Comparison of ENCODE assay signal across 19 cellular contexts in genomic region chr4:42309571-42310260, GRCh38.
DNase-seq lines count a peak whose midpoint lies in the region; ATAC-seq, FAIRE-seq and TF ChIP-seq lines count a peak whose summit lies in the region.
"Had no signal": no experiment of that assay in that cellular context is flagged by ENCODE, and none has a peak within 500 bp of the region (broad histone marks: within the 10 kb centered on the region; RNA-seq: fewer than 3 reads in every experiment).

No MANE protein-coding gene starts in this region.

- ATAC-seq in SK-N-SH treated with all-trans-retinoic acid at 6 μM for 48 hours = peak; percentile 65
- no peak for ATAC-seq in GM18858 (IDR thresholded peaks at IDR 0.05; ENCODE audit: unreplicated experiment)

- no peaks in the 10 kb centered on the region for H3K4me1 Mint-ChIP-seq in activated naive CD4-positive, alpha-beta T cell treated with anti-CD3 and anti-CD28 coated beads for 36 hours (ENCODE audit: low read depth)
- H3K4me1 Mint-ChIP-seq: B cell; CD4-positive, alpha-beta memory T cell had no signal

- H3K4ac ChIP-seq in mesendoderm (ENCODE audit: low read depth, low read length) = peak overlapping the region; percentile 62

- H3K9ac ChIP-seq in mesendoderm (ENCODE audit: low read length) = no peak overlapping the region
- H3K9ac ChIP-seq: GM23248 had no signal

- no peak overlapping the region for H3K4me2 ChIP-seq in mesendoderm (ENCODE audit: low read length)

- H3K27me3 Mint-ChIP-seq in activated naive CD4-positive, alpha-beta T cell treated with anti-CD3 and anti-CD28 coated beads for 36 hours (ENCODE audit: low read depth) = peaks cover 12% of the 10 kb centered on the region

- H4K8ac ChIP-seq in mesendoderm (ENCODE audit: low read depth, low read length) = no peak overlapping the region

- no peak overlapping the region for H3K4me3 Mint-ChIP-seq in activated naive CD4-positive, alpha-beta T cell treated with anti-CD3 and anti-CD28 coated beads for 36 hours
- H3K4me3 Mint-ChIP-seq: B cell; CD4-positive, alpha-beta memory T cell; H9; IgD-negative memory B cell had no signal

- H3K9me3 Mint-ChIP-seq in activated naive CD4-positive, alpha-beta T cell treated with anti-CD3 and anti-CD28 coated beads for 36 hours = no peaks in the 10 kb centered on the region

- H2AK5ac ChIP-seq in mesendoderm (ENCODE audit: low read length) = no peak overlapping the region

- H3K79me1 ChIP-seq in mesendoderm (ENCODE audit: low read length) = no peaks in the 10 kb centered on the region

- no peak overlapping the region for H3K23ac ChIP-seq in mesendoderm (ENCODE audit: low read length)

- no peak overlapping the region for H2BK120ac ChIP-seq in mesendoderm (ENCODE audit: low read depth, low read length)

- no peak overlapping the region for H2BK15ac ChIP-seq in mesendoderm (replicated peaks; ENCODE audit: low read depth)

- no peak overlapping the region for H3K27ac Mint-ChIP-seq in activated naive CD4-positive, alpha-beta T cell treated with anti-CD3 and anti-CD28 coated beads for 36 hours
- H3K27ac Mint-ChIP-seq: B cell; CD4-positive, alpha-beta memory T cell; H9 had no signal

- H3K27ac ChIP-seq in mesendoderm (ENCODE audit: low read depth, low read length) = no peak overlapping the region
- H3K27ac ChIP-seq: C4-2B, GM23248 had no signal

- in situ Hi-C loops in G401 (cut with HindIII; ENCODE audit: low sequenced_read_pairs) = no loop called here

- DNase-seq in GM12892 (ENCODE audit: insufficient read length) = no peak
- peak; percentile 40 for DNase-seq in NCI-H524 treated with DMSO at 0.1 percent for 48 hours (lab: John Stamatoyannopoulos, UW)
- no peak for DNase-seq in mesendoderm
- DNase-seq in G401 (ENCODE audit: low spot score) = no peak
- no peak for DNase-seq in activated naive CD4-positive, alpha-beta T cell treated with anti-CD3 and anti-CD28 coated beads for 36 hours
- DNase-seq: CD4-positive, alpha-beta memory T cell; DMS153; DMS79 treated with DMSO at 0.1 percent for 48 hours; EL; GDM1; GM23248 had no signal

- H3K18ac ChIP-seq in mesendoderm (ENCODE audit: low read length) = no peak overlapping the region

- no CpG with 5 or more reads among the region's 6 CpGs for WGBS in mesendoderm (ENCODE audit: extremely low coverage, insufficient coverage, low lambda C conversion rate)

- H3K4me3 ChIP-seq in mesendoderm (ENCODE audit: low read length) = no peak overlapping the region
- H3K4me3 ChIP-seq: GM23248 had no signal

- peak; percentile 60 for FAIRE-seq in GM12892 (lab: Jason Lieb, UNC)
- FAIRE-seq: A204.1, D721Med had no signal

- H3K79me2 ChIP-seq in mesendoderm (ENCODE audit: control insufficient read depth, insufficient read depth, low read length) = no peaks in the 10 kb centered on the region

- intact Hi-C loops in activated naive CD4-positive, alpha-beta T cell treated with anti-CD3 and anti-CD28 coated beads for 36 hours (cut with micrococcal nuclease) = no loop called here

- H4K5ac ChIP-seq in mesendoderm (ENCODE audit: low read length) = no peak overlapping the region

- no peak overlapping the region for H3K56ac ChIP-seq in mesendoderm (ENCODE audit: low read length)

- no peak overlapping the region for H2BK5ac ChIP-seq in mesendoderm (ENCODE audit: low read length)

- CTCF ChIA-PET in activated naive CD4-positive, alpha-beta T cell treated with anti-CD3 and anti-CD28 coated beads for 36 hours (lab: Charles Lee) = no interaction called here

- no peaks in the 10 kb centered on the region for H3K36me3 ChIP-seq in mesendoderm (ENCODE audit: control insufficient read depth, insufficient read depth, low read length)

- H3K4me1 ChIP-seq in mesendoderm (ENCODE audit: control insufficient read depth, low read depth, low read length) = peaks cover 7% of the 10 kb centered on the region

- H3K36me3 Mint-ChIP-seq in activated naive CD4-positive, alpha-beta T cell treated with anti-CD3 and anti-CD28 coated beads for 36 hours (ENCODE audit: low read depth) = no peaks in the 10 kb centered on the region
- H3K36me3 Mint-ChIP-seq: CD4-positive, alpha-beta memory T cell had no signal

- H3K27me3 ChIP-seq in mesendoderm (ENCODE audit: insufficient read depth, low read length, poor library complexity) = no peaks in the 10 kb centered on the region

- TF ChIP-seq POLR2A in GM12892 (IDR thresholded peaks at IDR 0.05; ENCODE audit: low read depth, low read length) = no peak

TF ChIP-seq in SK-N-SH treated with all-trans-retinoic acid at 6 μM for 48 hours, 23 proteins besides CTCF, POLR2A, EP300 and RAD21 (continues in another document):
- TF ChIP-seq RARB (CRISPR knock-in tag; IDR thresholded peaks at IDR 0.05) (no peak), CREB5 (CRISPR knock-in tag; IDR thresholded peaks at IDR 0.05; ENCODE audit: low read depth) (no peak), ZFP30 (CRISPR knock-in tag; IDR thresholded peaks at IDR 0.05) (no peak), BACH2 (CRISPR knock-in tag; IDR thresholded peaks at IDR 0.05; ENCODE audit: borderline replicate concordance) (no peak), CSRNP3 (CRISPR knock-in tag; IDR thresholded peaks at IDR 0.05) (no peak), GLIS3 (CRISPR knock-in tag; IDR thresholded peaks at IDR 0.05) (no peak), OSR1 (CRISPR knock-in tag; IDR thresholded peaks at IDR 0.05) (no peak), ISL1 (CRISPR knock-in tag; IDR thresholded peaks at IDR 0.05) (peak; percentile 57), ZC3H10 (CRISPR knock-in tag; IDR thresholded peaks at IDR 0.05) (no peak), ZNF565 (CRISPR knock-in tag; conservative IDR thresholded peaks at IDR 0.05; ENCODE audit: low read depth) (0 out of 2 replicates have a peak, but pooled peaks have one; percentile 40), ZNF70 (CRISPR knock-in tag; IDR thresholded peaks at IDR 0.05) (no peak), ARNTL (CRISPR knock-in tag; IDR thresholded peaks at IDR 0.05; ENCODE audit: borderline replicate concordance, low read depth) (peak; percentile 18; the same call in 1 of the 2 replicates), TSHZ2 (CRISPR knock-in tag; IDR thresholded peaks at IDR 0.05) (peak; percentile 98), SNAI2 (CRISPR knock-in tag; IDR thresholded peaks at IDR 0.05) (no peak), TOX (CRISPR knock-in tag; IDR thresholded peaks at IDR 0.05; ENCODE audit: borderline replicate concordance) (no peak)
